Comparison of ENCODE assay signal across 8 cellular contexts in the genomic region with DNA sequence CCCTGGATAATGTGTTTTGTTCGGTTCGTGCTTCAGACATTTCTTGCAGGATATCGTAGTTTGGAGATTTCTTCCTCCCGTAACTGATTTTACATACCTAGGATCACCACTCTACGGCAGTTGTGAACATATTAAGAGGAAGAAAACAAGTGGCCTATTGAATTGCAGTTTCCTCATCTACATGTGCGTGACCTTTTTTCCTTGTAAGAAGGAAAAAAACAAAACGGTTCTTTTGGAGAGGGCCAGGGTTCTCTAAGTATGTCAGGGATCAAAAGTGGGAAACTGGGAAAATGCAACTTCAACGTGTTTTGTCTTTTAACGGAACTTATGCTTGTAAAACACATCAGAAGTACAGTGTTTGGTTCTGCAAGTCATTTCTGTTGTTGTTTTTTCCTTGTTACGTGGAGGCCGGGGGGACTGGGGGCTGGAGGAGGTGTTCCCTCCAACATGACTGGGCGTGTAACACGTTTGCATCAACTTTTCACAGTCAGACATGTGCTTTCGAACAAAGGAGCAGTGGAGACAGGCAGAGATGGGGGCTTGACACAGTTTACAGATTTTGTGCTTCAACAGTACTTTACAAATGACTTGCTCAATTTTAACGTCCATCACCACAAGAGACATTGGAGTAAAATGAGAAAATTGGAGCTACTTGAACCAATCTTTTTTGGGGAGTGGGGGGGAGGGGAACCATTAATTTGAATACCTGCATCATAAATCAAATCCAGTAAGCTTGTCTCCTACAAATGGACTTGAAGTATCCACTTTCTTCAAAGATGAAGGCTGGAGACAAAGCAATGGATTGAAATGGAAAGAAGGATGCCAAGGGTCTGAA. TPM values are rescaled to one million over a fixed set of nuclear protein-coding genes. Genes with fewer than 3 reads are reported as not detected.
A peak's percentile ranks its signal among the peaks of the same experiment; 100 is the strongest.
DNase-seq lines count a peak whose midpoint lies in the region; ATAC-seq and TF ChIP-seq lines count a peak whose summit lies in the region.

No MANE protein-coding gene starts in this region.

- dilution Hi-C loops in IMR-90 (cut with HindIII; ENCODE audit: low sequenced_read_pairs, unreplicated experiment) = no loop called here

- in situ Hi-C loops in IMR-90 (cut with MboI; ENCODE audit: low sequenced_read_pairs) = no loop called here

- POLR2A ChIA-PET in IMR-90 (lab: Charles Lee; ENCODE audit: unreplicated experiment) = no interaction called here

- no peak overlapping the region for H2AFZ ChIP-seq in IMR-90 (replicated peaks; ENCODE audit: low read length, poor library complexity)

- BruUV-seq in IMR-90 (replicated peaks; lab: Mats Ljungman, UMichigan) = no TSS peak

- CTCF ChIA-PET in IMR-90 (lab: Yijun Ruan, JAX) = no interaction called here

- H2BK120ac ChIP-seq in IMR-90 (ENCODE audit: low read depth, low read length) = no peak overlapping the region

- H3K14ac ChIP-seq in IMR-90 (replicated peaks; ENCODE audit: low read depth, low read length) = peak overlapping the region; percentile 100

- H3K27me3 Mint-ChIP-seq in CD14-positive monocyte (ENCODE audit: low read depth in 3 of 3) = peaks cover 0 to 5% (median 0%) of the 10 kb centered on the region in 3 donors
- no peaks in the 10 kb centered on the region for H3K27me3 Mint-ChIP-seq in activated CD4-positive, alpha-beta T cell treated with anti-CD3 and anti-CD28 coated beads, Interleukin-2, amount 10 ng/mL, durations not matched to agents 24 days and 14 days
- H3K27me3 Mint-ChIP-seq in natural killer cell treated with Interleukin-12 subunit alpha and Interleukin-12 subunit beta and Interleukin-15 and Interleukin-18, amount 100 ng/mL, for 72 hours = no peaks in the 10 kb centered on the region

- no peaks in the 10 kb centered on the region for H3K9me3 ChIP-seq in IMR-90 (ENCODE audit: control insufficient read depth, insufficient read depth, low read length)
- H3K9me3 ChIP-seq in endocrine pancreas (ENCODE audit: control insufficient read depth, low read length) = no peaks in the 10 kb centered on the region
- H3K9me3 ChIP-seq in upper lobe of right lung = no peaks in the 10 kb centered on the region

- H2AK9ac ChIP-seq in IMR-90 (replicated peaks; ENCODE audit: low read depth, low read length, poor library complexity) = peak overlapping the region; percentile 2

- H3K4ac ChIP-seq in IMR-90 (ENCODE audit: low read depth, low read length) = peak overlapping the region; percentile 97

- peaks cover 20 to 26% of the 10 kb centered on the region in 2 donors for H3K36me3 Mint-ChIP-seq in CD14-positive monocyte
- peaks cover 45% of the 10 kb centered on the region for H3K36me3 Mint-ChIP-seq in activated CD4-positive, alpha-beta T cell treated with anti-CD3 and anti-CD28 coated beads, Interleukin-2, amount 10 ng/mL, durations not matched to agents 24 days and 14 days (ENCODE audit: low read depth)
- peaks cover 32% of the 10 kb centered on the region for H3K36me3 Mint-ChIP-seq in natural killer cell treated with Interleukin-12 subunit alpha and Interleukin-12 subunit beta and Interleukin-15 and Interleukin-18, amount 100 ng/mL, for 72 hours

- H4K20me1 ChIP-seq in IMR-90 (ENCODE audit: insufficient read depth, low read length) = peaks cover 29% of the 10 kb centered on the region

- H3K56ac ChIP-seq in IMR-90 (ENCODE audit: extremely low read depth, insufficient read depth, low read length) = peak overlapping the region; percentile 99

- H3K9me1 ChIP-seq in IMR-90 (ENCODE audit: insufficient read depth, low read length) = peaks cover 14% of the 10 kb centered on the region

- H3K4me1 ChIP-seq in IMR-90 (ENCODE audit: control insufficient read depth, insufficient read depth, low read length) (peaks cover 25% of the 10 kb centered on the region), endocrine pancreas (ENCODE audit: control insufficient read depth, insufficient read depth, low read length) (peaks cover 16% of the 10 kb centered on the region), upper lobe of right lung (peaks cover 32% of the 10 kb centered on the region)

- H3K18ac ChIP-seq in IMR-90 (ENCODE audit: low read depth, low read length) = peak overlapping the region; percentile 12; the same call in 1 of the 2 replicates

- H3K4me3 ChIP-seq in IMR-90 (ENCODE audit: insufficient read depth, low read depth, low read length) (peak overlapping the region; percentile 77), endocrine pancreas (ENCODE audit: control insufficient read depth, insufficient read depth, low read length) (peak overlapping the region; percentile 79), upper lobe of right lung (peak overlapping the region; percentile 88)

- H4K8ac ChIP-seq in IMR-90 (ENCODE audit: low read depth in 2 of 2, low read length in 2 of 2) = peak overlapping the region; percentile 88 to 96; a peak in 3 of 4 replicates

- H4K91ac ChIP-seq in IMR-90 (ENCODE audit: insufficient read depth, low read depth, low read length) = peak overlapping the region; percentile 26; the same call in 1 of the 2 replicates

- H3K9ac ChIP-seq in IMR-90 (ENCODE audit: low read depth, low read length) = peak overlapping the region; percentile 100
- peak overlapping the region; percentile 10 for H3K9ac ChIP-seq in endocrine pancreas (ENCODE audit: control insufficient read depth, insufficient read depth, low read length)

- H3K36me3 ChIP-seq in IMR-90 (ENCODE audit: control insufficient read depth, insufficient read depth, low read length) (peaks cover 2% of the 10 kb centered on the region), endocrine pancreas (ENCODE audit: control insufficient read depth, insufficient read depth, low read length) (no peaks in the 10 kb centered on the region), upper lobe of right lung (peaks cover 5% of the 10 kb centered on the region)

- H4K5ac ChIP-seq in IMR-90 (ENCODE audit: low read depth, low read length) = peak overlapping the region; percentile 9; the same call in 1 of the 2 replicates

- H3K27ac Mint-ChIP-seq in CD14-positive monocyte = peak overlapping the region; percentile 97 to 100 (median 100)
- peak overlapping the region; percentile 100 for H3K27ac Mint-ChIP-seq in activated CD4-positive, alpha-beta T cell treated with anti-CD3 and anti-CD28 coated beads, Interleukin-2, amount 10 ng/mL, durations not matched to agents 24 days and 14 days
- peak overlapping the region; percentile 98 to 100 for H3K27ac Mint-ChIP-seq in natural killer cell treated with Interleukin-12 subunit alpha and Interleukin-12 subunit beta and Interleukin-15 and Interleukin-18, amount 100 ng/mL, for 72 hours

- intact Hi-C loops in CD14-positive monocyte (cut with micrococcal nuclease) = loop anchor here in 1 of 2 donors (5.0 kb wide), 1 partner anchor 322 kb away; the partner anchor contains the start of gene SLC1A5
- intact Hi-C loops in IMR-90 (cut with micrococcal nuclease) = loop anchor here (5.0 kb wide), 2 partner anchors 32 to 72 kb away; no protein-coding TSS in a partner anchor
- intact Hi-C loops in activated CD4-positive, alpha-beta T cell treated with anti-CD3 and anti-CD28 coated beads, Interleukin-2, amount 10 ng/mL, durations not matched to agents 24 days and 14 days (cut with micrococcal nuclease) = loop anchor here (5.0 kb wide), 2 partner anchors 322 to 507 kb away; partner anchors contain the start of genes CALM3 and SLC1A5
- intact Hi-C loops in upper lobe of right lung (cut with DNase I) = no loop called here

- H3K4me1 Mint-ChIP-seq in CD14-positive monocyte = peaks cover 57% of the 10 kb centered on the region
- peaks cover 60% of the 10 kb centered on the region for H3K4me1 Mint-ChIP-seq in activated CD4-positive, alpha-beta T cell treated with anti-CD3 and anti-CD28 coated beads, Interleukin-2, amount 10 ng/mL, durations not matched to agents 24 days and 14 days
- H3K4me1 Mint-ChIP-seq in natural killer cell treated with Interleukin-12 subunit alpha and Interleukin-12 subunit beta and Interleukin-15 and Interleukin-18, amount 100 ng/mL, for 72 hours (ENCODE audit: low read depth in 2 of 2) = peaks cover 59 to 60% of the 10 kb centered on the region in 2 donors

- H2BK5ac ChIP-seq in IMR-90 (ENCODE audit: low read depth, low read length, poor library complexity, severe bottlenecking) = peak overlapping the region; percentile 98

- DNase-seq in CD14-positive monocyte (ENCODE audit: low spot score) (no peak), IMR-90 (peak; percentile 49), upper lobe of right lung (no peak), GOT3 (lab: John Stamatoyannopoulos, UW) (no peak)
- DNase-seq in activated CD4-positive, alpha-beta T cell treated with anti-CD3 and anti-CD28 coated beads, Interleukin-2, amount 10 ng/mL, durations not matched to agents 24 days and 14 days = peak; percentile 89
- peak; percentile 71 for DNase-seq in natural killer cell treated with Interleukin-12 subunit alpha and Interleukin-12 subunit beta and Interleukin-15 and Interleukin-18, amount 100 ng/mL, for 72 hours (ENCODE audit: low spot score)

- peak overlapping the region; percentile 71 for H3K27ac ChIP-seq in IMR-90 (ENCODE audit: insufficient read depth, low read length)
- H3K27ac ChIP-seq in upper lobe of right lung = peak overlapping the region; percentile 100

- no peak overlapping the region for H2BK20ac ChIP-seq in IMR-90 (ENCODE audit: low read depth, low read length)

- peak overlapping the region; percentile 97 for H3K4me2 ChIP-seq in IMR-90 (ENCODE audit: low read depth, low read length)

- WGBS in IMR-90 (ENCODE audit: extremely low coverage in 2 of 2, insufficient read length in 1 of 2), 2 experiments = 0% methylated on average over 1 of the region's 15 CpGs; no CpG with 5 or more reads in 1 of the 2 experiments

- no peak for TF ChIP-seq POLR2A in IMR-90 (IDR thresholded peaks at IDR 0.05; ENCODE audit: low read depth, low read length)

- peak overlapping the region; percentile 99 for H3K4me3 Mint-ChIP-seq in CD14-positive monocyte
- H3K4me3 Mint-ChIP-seq in activated CD4-positive, alpha-beta T cell treated with anti-CD3 and anti-CD28 coated beads, Interleukin-2, amount 10 ng/mL, durations not matched to agents 24 days and 14 days = peak overlapping the region; percentile 96
- H3K4me3 Mint-ChIP-seq in natural killer cell treated with Interleukin-12 subunit alpha and Interleukin-12 subunit beta and Interleukin-15 and Interleukin-18, amount 100 ng/mL, for 72 hours = peak overlapping the region; percentile 98

- ATAC-seq in IMR-90 (ENCODE audit: low read depth) (no peak), upper lobe of right lung (no peak), GM19035 (IDR thresholded peaks at IDR 0.05; ENCODE audit: unreplicated experiment) (no peak)
- no peak for ATAC-seq in natural killer cell treated with Interleukin-12 subunit alpha and Interleukin-12 subunit beta and Interleukin-15 and Interleukin-18, amount 100 ng/mL, for 72 hours

- peak overlapping the region; percentile 69; the same call in 1 of the 2 replicates for H2AK5ac ChIP-seq in IMR-90 (ENCODE audit: low read depth, low read length)

- no peaks in the 10 kb centered on the region for H3K27me3 ChIP-seq in IMR-90 (ENCODE audit: control insufficient read depth, insufficient read depth, low read length)
- no peaks in the 10 kb centered on the region for H3K27me3 ChIP-seq in endocrine pancreas (ENCODE audit: control insufficient read depth, insufficient read depth, low read length)
- H3K27me3 ChIP-seq in upper lobe of right lung = no peaks in the 10 kb centered on the region

- H3K23ac ChIP-seq in IMR-90 (ENCODE audit: low read depth, low read length) = peak overlapping the region; percentile 99

- 0 out of 3 replicates have a peak overlapping the region, but pooled peaks have one; percentile 7 for H2BK15ac ChIP-seq in IMR-90 (ENCODE audit: low read depth, low read length)

- TF ChIP-seq RAD21 in IMR-90 (IDR thresholded peaks at IDR 0.05; ENCODE audit: low read length) = no peak

- H3K79me1 ChIP-seq in IMR-90 (ENCODE audit: low read depth in 1 of 2, low read length in 2 of 2) = peaks cover 25 to 73% of the 10 kb centered on the region in 2 experiments

- peaks cover 0 to 2% (median 0%) of the 10 kb centered on the region in 7 donors for H3K9me3 Mint-ChIP-seq in CD14-positive monocyte
- H3K9me3 Mint-ChIP-seq in activated CD4-positive, alpha-beta T cell treated with anti-CD3 and anti-CD28 coated beads, Interleukin-2, amount 10 ng/mL, durations not matched to agents 24 days and 14 days = no peaks in the 10 kb centered on the region
- H3K9me3 Mint-ChIP-seq in natural killer cell treated with Interleukin-12 subunit alpha and Interleukin-12 subunit beta and Interleukin-15 and Interleukin-18, amount 100 ng/mL, for 72 hours = no peaks in the 10 kb centered on the region

- TF ChIP-seq CTCF in CD14-positive monocyte (IDR thresholded peaks at IDR 0.05) (no peak), IMR-90 (conservative IDR thresholded peaks at IDR 0.05; ENCODE audit: low read depth, low read length) (no peak), upper lobe of right lung (IDR thresholded peaks at IDR 0.05) (no peak)

RNA-seq across cellular contexts. Expression of gene ZC3H4, which starts 3.8 kb away (rescaled TPM):
- under 1 TPM; 0.24 to 0.60 TPM for polyA plus RNA-seq in CD14-positive monocyte
- 3.9 and 5.3 TPM in 2 replicates for total RNA-seq in IMR-90 (2012; rRNA removed)
- 8.9 and 9.3 TPM in 2 replicates for polyA plus RNA-seq in IMR-90 (2012; rRNA removed)
- polyA plus RNA-seq in IMR-90 (2012; cell fraction: cytosol; rRNA removed) = 5.1 and 5.9 TPM in 2 replicates
- 8.7 and 14.9 TPM in 2 replicates for polyA plus RNA-seq in IMR-90 (2012; cell fraction: nucleus; rRNA removed; ENCODE audit: low replicate concordance)
- 97.3 and 103 TPM in 2 replicates for total RNA-seq in activated CD4-positive, alpha-beta T cell treated with anti-CD3 and anti-CD28 coated beads, Interleukin-2, amount 10 ng/mL, durations not matched to agents 24 days and 14 days
- total RNA-seq in natural killer cell treated with Interleukin-12 subunit alpha and Interleukin-12 subunit beta and Interleukin-15 and Interleukin-18, amount 100 ng/mL, for 72 hours = 100 to 1,000 TPM; 150 to 169 TPM
- total RNA-seq in upper lobe of right lung = 47.5 TPM

RNA-seq across cellular contexts. Expression of gene SAE1, which starts 20.9 kb away (rescaled TPM):
- polyA plus RNA-seq in CD14-positive monocyte (10 to 100 TPM; 46.5 to 54.2 TPM), IMR-90 (2012; rRNA removed) (137 and 165 TPM in 2 replicates)
- total RNA-seq in IMR-90 (2012; rRNA removed) (184 and 192 TPM in 2 replicates), upper lobe of right lung (57.6 TPM)
- 96.8 and 106 TPM in 2 replicates for polyA plus RNA-seq in IMR-90 (2012; cell fraction: cytosol; rRNA removed)
- 45.0 and 63.3 TPM in 2 replicates for polyA plus RNA-seq in IMR-90 (2012; cell fraction: nucleus; rRNA removed; ENCODE audit: low replicate concordance)
- total RNA-seq in activated CD4-positive, alpha-beta T cell treated with anti-CD3 and anti-CD28 coated beads, Interleukin-2, amount 10 ng/mL, durations not matched to agents 24 days and 14 days = 147 and 151 TPM in 2 replicates
- total RNA-seq in natural killer cell treated with Interleukin-12 subunit alpha and Interleukin-12 subunit beta and Interleukin-15 and Interleukin-18, amount 100 ng/mL, for 72 hours = 100 to 1,000 TPM in 1 of 2 donors, 10 to 100 TPM in 1; 95.6 to 158 TPM

Comparison
In these comparisons a context has a peak if more than half of its experiments do, and no peak if none do; other contexts are left out.
1. DNase-seq: peak in IMR-90 (single experiment), activated CD4-positive, alpha-beta T cell treated with anti-CD3 and anti-CD28 coated beads, Interleukin-2, amount 10 ng/mL, durations not matched to agents 24 days and 14 days (single experiment) and natural killer cell treated with Interleukin-12 subunit alpha and Interleukin-12 subunit beta and Interleukin-15 and Interleukin-18, amount 100 ng/mL, for 72 hours (single experiment); none in CD14-positive monocyte (single experiment), upper lobe of right lung (single experiment) and GOT3 (single experiment).
2. Peak in every context shown above with its lines, with median percentiles within 50 percentile points of each other: H3K27ac Mint-ChIP-seq, H3K4me3 Mint-ChIP-seq and H3K4me3 ChIP-seq.